In the genomic region with DNA sequence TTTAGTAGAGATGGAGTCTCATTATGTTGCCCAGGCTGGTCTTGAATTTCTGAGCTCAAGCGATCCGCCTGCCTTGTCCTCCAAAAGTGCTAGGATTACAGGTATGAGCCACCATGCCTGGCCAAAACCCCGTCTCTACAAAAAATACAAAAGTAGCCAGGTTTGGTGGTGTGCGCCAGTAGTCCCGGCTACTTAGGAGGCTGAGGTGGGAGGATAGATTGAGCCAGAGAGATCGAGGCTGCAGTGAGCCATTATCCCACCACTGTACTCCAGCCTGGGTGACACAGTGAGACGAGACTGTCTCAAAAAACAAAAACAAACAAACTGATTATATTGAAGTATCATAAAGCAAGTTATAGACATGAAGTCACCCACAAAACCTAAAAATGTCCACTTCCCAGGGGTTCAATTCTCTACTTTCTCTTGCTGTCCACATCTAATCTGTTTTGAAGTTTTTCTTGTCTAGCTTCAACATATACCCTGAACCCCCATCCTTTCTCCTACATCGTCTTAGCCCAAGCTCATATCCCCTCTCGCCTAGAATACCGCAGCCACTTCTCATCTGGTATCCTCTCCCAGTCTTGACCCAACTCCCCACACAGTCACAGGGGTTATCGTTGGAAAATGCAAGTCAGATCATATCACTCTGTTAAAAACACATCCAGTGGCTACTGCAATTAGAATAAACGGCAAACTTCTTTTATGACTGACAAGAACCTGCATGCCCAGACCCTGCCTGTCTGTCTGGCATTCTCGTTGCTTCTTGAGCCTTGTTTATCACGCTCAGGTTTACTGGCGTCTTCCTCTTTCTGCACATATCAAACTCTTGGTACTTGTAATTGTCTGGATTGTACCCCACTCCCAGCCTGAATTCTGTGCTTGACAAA, we compare ENCODE assay signal across 1 cellular context.
TF ChIP-seq lines count a peak whose summit lies in the region.

No MANE protein-coding gene starts in this region.

TF ChIP-seq in GM23338, 12 proteins besides CTCF, POLR2A, EP300 and RAD21:
- TF ChIP-seq, protein P1, sequence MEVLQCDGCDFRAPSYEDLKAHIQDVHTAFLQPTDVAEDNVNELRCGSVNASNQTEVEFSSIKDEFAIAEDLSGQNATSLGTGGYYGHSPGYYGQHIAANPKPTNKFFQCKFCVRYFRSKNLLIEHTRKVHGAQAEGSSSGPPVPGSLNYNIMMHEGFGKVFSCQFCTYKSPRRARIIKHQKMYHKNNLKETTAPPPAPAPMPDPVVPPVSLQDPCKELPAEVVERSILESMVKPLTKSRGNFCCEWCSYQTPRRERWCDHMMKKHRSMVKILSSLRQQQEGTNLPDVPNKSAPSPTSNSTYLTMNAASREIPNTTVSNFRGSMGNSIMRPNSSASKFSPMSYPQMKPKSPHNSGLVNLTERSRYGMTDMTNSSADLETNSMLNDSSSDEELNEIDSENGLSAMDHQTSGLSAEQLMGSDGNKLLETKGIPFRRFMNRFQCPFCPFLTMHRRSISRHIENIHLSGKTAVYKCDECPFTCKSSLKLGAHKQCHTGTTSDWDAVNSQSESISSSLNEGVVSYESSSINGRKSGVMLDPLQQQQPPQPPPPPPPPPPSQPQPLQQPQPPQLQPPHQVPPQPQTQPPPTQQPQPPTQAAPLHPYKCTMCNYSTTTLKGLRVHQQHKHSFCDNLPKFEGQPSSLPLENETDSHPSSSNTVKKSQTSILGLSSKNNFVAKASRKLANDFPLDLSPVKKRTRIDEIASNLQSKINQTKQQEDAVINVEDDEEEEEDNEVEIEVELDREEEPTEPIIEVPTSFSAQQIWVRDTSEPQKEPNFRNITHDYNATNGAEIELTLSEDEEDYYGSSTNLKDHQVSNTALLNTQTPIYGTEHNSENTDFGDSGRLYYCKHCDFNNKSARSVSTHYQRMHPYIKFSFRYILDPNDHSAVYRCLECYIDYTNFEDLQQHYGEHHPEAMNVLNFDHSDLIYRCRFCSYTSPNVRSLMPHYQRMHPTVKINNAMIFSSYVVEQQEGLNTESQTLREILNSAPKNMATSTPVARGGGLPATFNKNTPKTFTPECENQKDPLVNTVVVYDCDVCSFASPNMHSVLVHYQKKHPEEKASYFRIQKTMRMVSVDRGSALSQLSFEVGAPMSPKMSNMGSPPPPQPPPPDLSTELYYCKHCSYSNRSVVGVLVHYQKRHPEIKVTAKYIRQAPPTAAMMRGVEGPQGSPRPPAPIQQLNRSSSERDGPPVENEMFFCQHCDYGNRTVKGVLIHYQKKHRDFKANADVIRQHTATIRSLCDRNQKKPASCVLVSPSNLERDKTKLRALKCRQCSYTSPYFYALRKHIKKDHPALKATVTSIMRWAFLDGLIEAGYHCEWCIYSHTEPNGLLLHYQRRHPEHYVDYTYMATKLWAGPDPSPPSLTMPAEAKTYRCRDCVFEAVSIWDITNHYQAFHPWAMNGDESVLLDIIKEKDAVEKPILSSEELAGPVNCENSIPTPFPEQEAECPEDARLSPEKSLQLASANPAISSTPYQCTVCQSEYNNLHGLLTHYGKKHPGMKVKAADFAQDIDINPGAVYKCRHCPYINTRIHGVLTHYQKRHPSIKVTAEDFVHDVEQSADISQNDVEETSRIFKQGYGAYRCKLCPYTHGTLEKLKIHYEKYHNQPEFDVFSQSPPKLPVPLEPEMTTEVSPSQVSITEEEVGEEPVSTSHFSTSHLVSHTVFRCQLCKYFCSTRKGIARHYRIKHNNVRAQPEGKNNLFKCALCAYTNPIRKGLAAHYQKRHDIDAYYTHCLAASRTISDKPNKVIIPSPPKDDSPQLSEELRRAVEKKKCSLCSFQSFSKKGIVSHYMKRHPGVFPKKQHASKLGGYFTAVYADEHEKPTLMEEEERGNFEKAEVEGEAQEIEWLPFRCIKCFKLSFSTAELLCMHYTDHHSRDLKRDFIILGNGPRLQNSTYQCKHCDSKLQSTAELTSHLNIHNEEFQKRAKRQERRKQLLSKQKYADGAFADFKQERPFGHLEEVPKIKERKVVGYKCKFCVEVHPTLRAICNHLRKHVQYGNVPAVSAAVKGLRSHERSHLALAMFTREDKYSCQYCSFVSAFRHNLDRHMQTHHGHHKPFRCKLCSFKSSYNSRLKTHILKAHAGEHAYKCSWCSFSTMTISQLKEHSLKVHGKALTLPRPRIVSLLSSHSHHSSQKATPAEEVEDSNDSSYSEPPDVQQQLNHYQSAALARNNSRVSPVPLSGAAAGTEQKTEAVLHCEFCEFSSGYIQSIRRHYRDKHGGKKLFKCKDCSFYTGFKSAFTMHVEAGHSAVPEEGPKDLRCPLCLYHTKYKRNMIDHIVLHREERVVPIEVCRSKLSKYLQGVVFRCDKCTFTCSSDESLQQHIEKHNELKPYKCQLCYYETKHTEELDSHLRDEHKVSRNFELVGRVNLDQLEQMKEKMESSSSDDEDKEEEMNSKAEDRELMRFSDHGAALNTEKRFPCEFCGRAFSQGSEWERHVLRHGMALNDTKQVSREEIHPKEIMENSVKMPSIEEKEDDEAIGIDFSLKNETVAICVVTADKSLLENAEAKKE (CRISPR knock-in tag; IDR thresholded peaks at IDR 0.05), result no peak
- TF ChIP-seq, protein P2, sequence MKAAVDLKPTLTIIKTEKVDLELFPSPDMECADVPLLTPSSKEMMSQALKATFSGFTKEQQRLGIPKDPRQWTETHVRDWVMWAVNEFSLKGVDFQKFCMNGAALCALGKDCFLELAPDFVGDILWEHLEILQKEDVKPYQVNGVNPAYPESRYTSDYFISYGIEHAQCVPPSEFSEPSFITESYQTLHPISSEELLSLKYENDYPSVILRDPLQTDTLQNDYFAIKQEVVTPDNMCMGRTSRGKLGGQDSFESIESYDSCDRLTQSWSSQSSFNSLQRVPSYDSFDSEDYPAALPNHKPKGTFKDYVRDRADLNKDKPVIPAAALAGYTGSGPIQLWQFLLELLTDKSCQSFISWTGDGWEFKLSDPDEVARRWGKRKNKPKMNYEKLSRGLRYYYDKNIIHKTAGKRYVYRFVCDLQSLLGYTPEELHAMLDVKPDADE (IDR thresholded peaks at IDR 0.05), result no peak
